ENCODE assay signal across 17 cellular contexts in the genomic region with DNA sequence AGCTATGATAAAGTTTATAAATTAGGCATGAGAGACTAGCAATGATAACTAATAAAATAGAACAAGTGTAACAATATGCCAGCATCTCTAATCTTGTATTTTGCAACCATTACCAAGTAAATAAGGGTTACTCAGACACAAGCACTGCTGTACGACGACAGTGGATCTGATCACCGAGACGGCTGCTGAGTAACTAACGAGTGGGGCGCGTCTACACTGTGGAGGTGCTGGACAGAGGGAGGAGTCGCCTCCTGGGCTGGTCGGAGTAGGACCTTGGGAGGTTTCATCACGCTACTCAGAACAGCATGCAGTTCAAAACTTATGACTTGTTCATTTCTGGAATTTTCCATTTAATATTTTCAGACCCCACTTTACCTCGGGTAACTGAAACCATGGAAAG. TPM values are rescaled to one million over a fixed set of nuclear protein-coding genes. Genes with fewer than 3 reads are reported as not detected.
DNase-seq lines count a peak whose midpoint lies in the region; ATAC-seq and TF ChIP-seq lines count a peak whose summit lies in the region.
"Had no signal": no experiment of that assay in that cellular context is flagged by ENCODE, and none has a peak within 500 bp of the region (broad histone marks: within the 10 kb centered on the region; RNA-seq: fewer than 3 reads in every experiment).

No MANE protein-coding gene starts in this region.

- in situ Hi-C loops in Panc1 (cut with HindIII; ENCODE audit: low pct_unique_long_range_greater_than_20kb, low sequenced_read_pairs): no loop called here

- H3K9me2 ChIP-seq in PC-3 (replicated peaks; ENCODE audit: low read length): no peaks in the 10 kb centered on the region

- no peaks in the 10 kb centered on the region for H4K20me1 ChIP-seq in PC-3 (ENCODE audit: low read length)

- CTCF ChIA-PET in Panc1 (lab: Charles Lee) (no interaction called here), PC-3 (lab: Charles Lee) (no interaction called here)

- peak overlapping the region; percentile 36 for H3K27ac Mint-ChIP-seq in chondrocyte (ENCODE audit: unreplicated experiment)

- H3K4me1 ChIP-seq in Panc1 (ENCODE audit: control insufficient read depth, insufficient read depth, low read length): no peaks in the 10 kb centered on the region; the same call in none of the 2 replicates
- H3K4me1 ChIP-seq in RWPE2 (ENCODE audit: insufficient read depth, poor library complexity, severe bottlenecking): peaks cover 23% of the 10 kb centered on the region
- H3K4me1 ChIP-seq in esophagus squamous epithelium: peaks cover 18 to 37% (median 25%) of the 10 kb centered on the region in 3 donors
- H3K4me1 ChIP-seq in PC-3 (ENCODE audit: insufficient read depth, low read length): peaks cover 13% of the 10 kb centered on the region
- H3K4me1 ChIP-seq: BE2C had no signal

- H3F3A ChIP-seq in PC-3 (ENCODE audit: low read length, unreplicated experiment): no peaks in the 10 kb centered on the region

- H3K79me2 ChIP-seq in PC-3 (ENCODE audit: low read length): peaks cover 11% of the 10 kb centered on the region; the same call in 1 of the 2 replicates

- ATAC-seq in Panc1 (no peak), RWPE2 (ENCODE audit: low read depth) (no peak), PC-3 (no peak)
- ATAC-seq: GM12878 had no signal

- H3K9me3 ChIP-seq in Panc1 (ENCODE audit: control insufficient read depth, insufficient read depth, low read depth, low read length) (no peaks in the 10 kb centered on the region), RWPE2 (ENCODE audit: severe bottlenecking) (no peaks in the 10 kb centered on the region), esophagus squamous epithelium (no peaks in the 10 kb centered on the region), PC-3 (ENCODE audit: low read length) (no peaks in the 10 kb centered on the region)
- H3K9me3 ChIP-seq: BE2C had no signal

- BruUV-seq in Panc1 (replicated peaks; lab: Mats Ljungman, UMichigan) (TSS peak; percentile 25), PC-3 (replicated peaks; lab: Mats Ljungman, UMichigan) (no TSS peak)

- no peak overlapping the region for H3K4me2 ChIP-seq in PC-3 (ENCODE audit: low read length)

- H3K9me3 Mint-ChIP-seq in chondrocyte (ENCODE audit: low read depth): no peaks in the 10 kb centered on the region
- H3K9me3 Mint-ChIP-seq: CD4-positive, CD25-positive, alpha-beta regulatory T cell; CD8-positive, alpha-beta memory T cell; H9 had no signal

- peaks cover 8% of the 10 kb centered on the region for H3K36me3 Mint-ChIP-seq in chondrocyte (ENCODE audit: low read depth)

- H3K27ac ChIP-seq in Panc1 (ENCODE audit: low read length): no peak overlapping the region
- H3K27ac ChIP-seq in RWPE2 (ENCODE audit: poor library complexity, severe bottlenecking): peak overlapping the region; percentile 50
- peak overlapping the region in 3 of 4 donors; percentile 50 to 85 (median 63) for H3K27ac ChIP-seq in esophagus squamous epithelium
- H3K27ac ChIP-seq in PC-3 (ENCODE audit: low read length): no peak overlapping the region

- no peak for TF ChIP-seq POLR2A in esophagus squamous epithelium (IDR thresholded peaks at IDR 0.05)

- peaks cover 12% of the 10 kb centered on the region for H3K4me1 Mint-ChIP-seq in chondrocyte (ENCODE audit: low read depth)

- H3K27me3 Mint-ChIP-seq in chondrocyte (ENCODE audit: low read depth): no peaks in the 10 kb centered on the region
- H3K27me3 Mint-ChIP-seq: CD4-positive, CD25-positive, alpha-beta regulatory T cell; CD8-positive, alpha-beta memory T cell had no signal

- H3K9ac ChIP-seq in PC-3 (ENCODE audit: low read length): no peak overlapping the region

- TF ChIP-seq CTCF in Panc1 (IDR thresholded peaks at IDR 0.05) (no peak), RWPE2 (IDR thresholded peaks at IDR 0.05; ENCODE audit: poor library complexity, severe bottlenecking) (no peak), chondrocyte (IDR thresholded peaks at IDR 0.05) (no peak), esophagus squamous epithelium (IDR thresholded peaks at IDR 0.05) (no peak), PC-3 (conservative IDR thresholded peaks at IDR 0.05; ENCODE audit: low read depth, low read length) (no peak)

- intact Hi-C loops in Panc1 (cut with micrococcal nuclease; ENCODE audit: unreplicated experiment): no loop called here
- intact Hi-C loops in esophagus squamous epithelium (cut with DNase I): no loop called here
- intact Hi-C loops in PC-3 (cut with micrococcal nuclease): no loop called here

- WGBS in esophagus squamous epithelium, 2 donors: 74 to 82% methylated on average over 9 to 11 of the region's 11 CpGs

- H3K4me3 ChIP-seq in Panc1 (ENCODE audit: low read depth in 2 of 2, low read length in 2 of 2) (no peak overlapping the region), RWPE2 (ENCODE audit: severe bottlenecking) (no peak overlapping the region), esophagus squamous epithelium (no peak overlapping the region), PC-3 (ENCODE audit: low read length) (no peak overlapping the region)
- H3K4me3 ChIP-seq: GM12878 had no signal

- no peaks in the 10 kb centered on the region for H3K36me3 ChIP-seq in Panc1 (ENCODE audit: control insufficient read depth, insufficient read depth, low read length)
- H3K36me3 ChIP-seq in RWPE2 (ENCODE audit: low read depth): peaks cover 35% of the 10 kb centered on the region
- peaks cover 0 to 45% (median 0%) of the 10 kb centered on the region in 3 donors for H3K36me3 ChIP-seq in esophagus squamous epithelium
- H3K36me3 ChIP-seq in PC-3 (ENCODE audit: low read depth, low read length): peaks cover 14% of the 10 kb centered on the region

- no peak overlapping the region for H2AFZ ChIP-seq in PC-3 (ENCODE audit: low read length)

- POLR2A ChIA-PET in Panc1 (lab: Charles Lee) (no interaction called here), PC-3 (lab: Charles Lee; ENCODE audit: unreplicated experiment) (no interaction called here)

- H3K4me3 Mint-ChIP-seq in chondrocyte (ENCODE audit: unreplicated experiment): no peak overlapping the region
- H3K4me3 Mint-ChIP-seq: CD4-positive, CD25-positive, alpha-beta regulatory T cell; H9 had no signal

- no peak for DNase-seq in Panc1 (ENCODE audit: low read depth, low spot score)
- DNase-seq in RWPE2 (ENCODE audit: low spot score): no peak
- DNase-seq in chondrocyte (ENCODE audit: low spot score): no peak
- no peak for DNase-seq in esophagus squamous epithelium (lab: John Stamatoyannopoulos, UW)
- no peak for DNase-seq in SKM-1 (lab: John Stamatoyannopoulos, UW; ENCODE audit: unreplicated experiment)
- no peak for DNase-seq in PC-3
- DNase-seq: BE2C; C1 segment of cervical spinal cord; CD4-positive, CD25-positive, alpha-beta regulatory T cell; CD8-positive, alpha-beta memory T cell; COR-L47; DMS 273 treated with DMSO at 0.1 percent for 48 hours; DMS53; DND-41; EL; H9 had no signal

- H3K27me3 ChIP-seq in Panc1 (ENCODE audit: control insufficient read depth, insufficient read depth, low read length) (no peaks in the 10 kb centered on the region), RWPE2 (ENCODE audit: insufficient read depth, poor library complexity, severe bottlenecking) (no peaks in the 10 kb centered on the region), esophagus squamous epithelium (no peaks in the 10 kb centered on the region), PC-3 (ENCODE audit: low read length) (no peaks in the 10 kb centered on the region)
- H3K27me3 ChIP-seq: BE2C had no signal

RNA-seq across cellular contexts. Expression of a gene that starts 18.4 kb away (rescaled TPM):
- total RNA-seq in Panc1 (2021; ENCODE audit: unreplicated experiment) (42.2 TPM), chondrocyte (39.1 to 51.9 TPM (median 50.7 TPM) in 3 replicates), esophagus squamous epithelium (10 to 100 TPM; 18.2 to 28.7 (median 22.7) TPM), PC-3 (2014; rRNA removed) (52.7 and 62.3 TPM in 2 replicates)
- polyA plus RNA-seq in Panc1 (2012; ENCODE audit: insufficient read length): 34.1 TPM

RNA-seq across cellular contexts. Expression of a gene that starts 18.7 kb away (rescaled TPM):
- total RNA-seq in Panc1 (2021; ENCODE audit: unreplicated experiment) (22.5 TPM), chondrocyte (22.6 to 25.7 TPM (median 23.2 TPM) in 3 replicates), esophagus squamous epithelium (10 to 100 TPM; 24.8 to 32.4 (median 28.5) TPM), PC-3 (2014; rRNA removed) (28.1 and 33.0 TPM in 2 replicates)
- 9.1 TPM for polyA plus RNA-seq in Panc1 (2012; ENCODE audit: insufficient read length)

RNA-seq across cellular contexts. Expression of a gene that starts 47.8 kb away (rescaled TPM):
- total RNA-seq in Panc1 (2021; ENCODE audit: unreplicated experiment): 98.0 TPM
- polyA plus RNA-seq in Panc1 (2012; ENCODE audit: insufficient read length): 95.7 TPM
- 188 to 226 TPM (median 190 TPM) in 3 replicates for total RNA-seq in chondrocyte
- total RNA-seq in esophagus squamous epithelium: 100 to 1,000 TPM; 101 to 285 (median 194) TPM
- 306 and 466 TPM in 2 replicates for total RNA-seq in PC-3 (2014; rRNA removed)

RNA-seq across cellular contexts. Expression of a gene that starts 52.2 kb away (rescaled TPM):
- total RNA-seq in Panc1 (2021; ENCODE audit: unreplicated experiment) (22.9 TPM), chondrocyte (9.9 to 10.3 TPM (median 10.0 TPM) in 3 replicates), esophagus squamous epithelium (10 to 100 TPM in 2 of 4 donors, 1 to 10 TPM in 2; 7.7 to 20.6 (median 9.9) TPM), PC-3 (2014; rRNA removed) (51.2 and 72.9 TPM in 2 replicates)
- polyA plus RNA-seq in Panc1 (2012; ENCODE audit: insufficient read length): 23.8 TPM

RNA-seq across cellular contexts. Expression of a gene that starts 58.6 kb away (rescaled TPM):
- 436 TPM for total RNA-seq in Panc1 (2021; ENCODE audit: unreplicated experiment)
- 1,631 TPM for polyA plus RNA-seq in Panc1 (2012; ENCODE audit: insufficient read length)
- total RNA-seq in chondrocyte: 81.0 to 141 TPM (median 139 TPM) in 3 replicates
- total RNA-seq in esophagus squamous epithelium: 100 to 1,000 TPM in 1 of 4 donors, 10 to 100 TPM in 3; 27.2 to 204 (median 37.6) TPM
- 299 and 324 TPM in 2 replicates for total RNA-seq in PC-3 (2014; rRNA removed)

Comparison
In these comparisons a context has a peak if more than half of its experiments do, and no peak if none do; other contexts are left out.
1. H3K27ac ChIP-seq: peak in RWPE2 (single experiment) and esophagus squamous epithelium (3 of 4); none in Panc1 (single experiment) and PC-3 (single experiment).